In the genomic region with DNA sequence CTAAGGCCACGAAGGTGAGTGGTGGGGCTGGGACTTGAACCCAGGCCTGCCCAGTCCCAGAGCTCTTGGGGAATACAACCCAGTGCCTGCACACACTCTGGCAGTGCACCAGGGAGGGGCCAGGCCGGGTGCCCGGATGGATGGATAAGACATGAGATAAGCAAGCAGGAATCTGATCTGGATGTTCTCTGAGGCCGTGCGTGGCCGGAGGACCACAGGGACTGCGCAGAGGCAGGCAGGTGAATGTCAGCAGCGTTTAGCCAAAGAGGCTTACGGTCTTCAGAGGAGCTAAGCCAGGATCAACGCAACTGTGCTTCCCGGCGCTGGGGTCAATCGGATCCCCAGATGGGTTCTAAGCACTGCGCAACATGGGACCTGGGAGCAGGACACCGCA, we compare ENCODE assay signal across 8 cellular contexts. TPM values are rescaled to one million over a fixed set of nuclear protein-coding genes. Genes with fewer than 3 reads are reported as not detected.
DNase-seq lines count a peak whose midpoint lies in the region; ATAC-seq and TF ChIP-seq lines count a peak whose summit lies in the region.

No MANE protein-coding gene starts in this region.

- TF ChIP-seq CTCF in Panc1 (IDR thresholded peaks at IDR 0.05) (no peak), endothelial cell (IDR thresholded peaks at IDR 0.05; ENCODE audit: unreplicated experiment) (no peak), neural progenitor cell (IDR thresholded peaks at IDR 0.05) (no peak)

- peak overlapping the region; percentile 79 for H3K4me2 ChIP-seq in neural progenitor cell

- no peak for ATAC-seq in Panc1
- ATAC-seq in HG03097 (IDR thresholded peaks at IDR 0.05; ENCODE audit: low FRiP score, unreplicated experiment) = no peak
- ATAC-seq in GM21423 (IDR thresholded peaks at IDR 0.05; ENCODE audit: unreplicated experiment) = no peak

- POLR2A ChIA-PET in Panc1 (lab: Charles Lee) = interaction anchor here (0.6 kb wide), 2 partner anchors 12 to 20 kb away, joined by 6 to 7 read pairs; no protein-coding TSS in a partner anchor

- H3K36me3 Mint-ChIP-seq in endothelial cell (ENCODE audit: low read depth, unreplicated experiment) (peaks cover 9% of the 10 kb centered on the region), neural progenitor cell (peaks cover 4% of the 10 kb centered on the region)

- H3K9me3 ChIP-seq in Panc1 (ENCODE audit: control insufficient read depth, insufficient read depth, low read depth, low read length) = no peaks in the 10 kb centered on the region
- no peaks in the 10 kb centered on the region for H3K9me3 ChIP-seq in neural progenitor cell (ENCODE audit: low read depth)

- intact Hi-C loops in Panc1 (cut with micrococcal nuclease; ENCODE audit: unreplicated experiment) = no loop called here

- H2AFZ ChIP-seq in neural progenitor cell (replicated peaks) = no peak overlapping the region

- H3K27ac ChIP-seq in Panc1 (ENCODE audit: low read length) = peak overlapping the region; percentile 88
- no peak overlapping the region for H3K27ac ChIP-seq in neural progenitor cell

- peaks cover 52% of the 10 kb centered on the region for H3K4me1 ChIP-seq in Panc1 (ENCODE audit: control insufficient read depth, insufficient read depth, low read length)
- peaks cover 4% of the 10 kb centered on the region for H3K4me1 ChIP-seq in neural progenitor cell

- H3K36me3 ChIP-seq in Panc1 (ENCODE audit: control insufficient read depth, insufficient read depth, low read length) (no peaks in the 10 kb centered on the region), neural progenitor cell (no peaks in the 10 kb centered on the region)

- peak overlapping the region; percentile 89 for H3K27ac Mint-ChIP-seq in endothelial cell (ENCODE audit: unreplicated experiment)
- no peak overlapping the region for H3K27ac Mint-ChIP-seq in neural progenitor cell

- no TSS peak for BruUV-seq in Panc1 (replicated peaks; lab: Mats Ljungman, UMichigan)

- peak overlapping the region; percentile 90 for H3K4me3 Mint-ChIP-seq in endothelial cell (ENCODE audit: unreplicated experiment)
- peak overlapping the region; percentile 87 for H3K4me3 Mint-ChIP-seq in neural progenitor cell

- DNase-seq in EL = peak; percentile 75
- DNase-seq in Panc1 (ENCODE audit: low read depth, low spot score) = no peak
- DNase-seq in endothelial cell (ENCODE audit: low spot score) = no peak
- no peak for DNase-seq in neural progenitor cell (ENCODE audit: low spot score)
- DNase-seq in HuH-7 (ENCODE audit: low spot score) = no peak
- no peak for DNase-seq in T-helper 9 cell

- peak overlapping the region; percentile 66 for H3K9ac ChIP-seq in neural progenitor cell

- H3K9me3 Mint-ChIP-seq in endothelial cell (ENCODE audit: unreplicated experiment) = no peaks in the 10 kb centered on the region
- no peaks in the 10 kb centered on the region for H3K9me3 Mint-ChIP-seq in neural progenitor cell

- CTCF ChIA-PET in Panc1 (lab: Charles Lee) = interaction anchor here (1.4 kb wide), 1 partner anchor 15 kb away, joined by 5 read pairs; no protein-coding TSS in a partner anchor

- H3K27me3 ChIP-seq in Panc1 (ENCODE audit: control insufficient read depth, insufficient read depth, low read length) (no peaks in the 10 kb centered on the region), neural progenitor cell (no peaks in the 10 kb centered on the region)

- in situ Hi-C loops in Panc1 (cut with HindIII; ENCODE audit: low pct_unique_long_range_greater_than_20kb, low sequenced_read_pairs) = no loop called here

- H3K27me3 Mint-ChIP-seq in endothelial cell (ENCODE audit: unreplicated experiment) = peaks cover 16% of the 10 kb centered on the region
- H3K27me3 Mint-ChIP-seq in neural progenitor cell (ENCODE audit: insufficient read depth, low read depth) = peaks cover 1% of the 10 kb centered on the region

- peaks cover 58% of the 10 kb centered on the region for H4K20me1 ChIP-seq in neural progenitor cell (ENCODE audit: low read depth)

- H3K4me1 Mint-ChIP-seq in endothelial cell (ENCODE audit: unreplicated experiment) (peaks cover 27% of the 10 kb centered on the region), neural progenitor cell (peaks cover 30% of the 10 kb centered on the region)

- H3K79me2 ChIP-seq in neural progenitor cell (ENCODE audit: low read depth) = peaks cover 61% of the 10 kb centered on the region

- H3K4me3 ChIP-seq in Panc1 (ENCODE audit: low read depth in 2 of 2, low read length in 2 of 2) = peak overlapping the region; percentile 75 to 91
- H3K4me3 ChIP-seq in neural progenitor cell = peak overlapping the region; percentile 73

- peaks cover 9% of the 10 kb centered on the region for H3F3A ChIP-seq in neural progenitor cell (ENCODE audit: low read depth)

RNA-seq across cellular contexts. Expression of a gene that starts 1.5 kb away (rescaled TPM):
- total RNA-seq in Panc1 (2021; ENCODE audit: unreplicated experiment) (132 TPM), endothelial cell (ENCODE audit: unreplicated experiment) (31.2 TPM), neural progenitor cell (ENCODE audit: low replicate concordance) (2.2 and 30.0 TPM in 2 replicates)
- 200 TPM for polyA plus RNA-seq in Panc1 (2012; ENCODE audit: insufficient read length)

RNA-seq across cellular contexts. Expression of a gene that starts 21.5 kb away (rescaled TPM):
- total RNA-seq in Panc1 (2021; ENCODE audit: unreplicated experiment) (81.5 TPM), endothelial cell (ENCODE audit: unreplicated experiment) (40.8 TPM), neural progenitor cell (ENCODE audit: low replicate concordance) (7.0 and 51.8 TPM in 2 replicates)
- 95.0 TPM for polyA plus RNA-seq in Panc1 (2012; ENCODE audit: insufficient read length)

RNA-seq across cellular contexts. Expression of a gene that starts 56.2 kb away (rescaled TPM):
- total RNA-seq in Panc1 (2021; ENCODE audit: unreplicated experiment) (not detected), endothelial cell (ENCODE audit: unreplicated experiment) (not detected), neural progenitor cell (ENCODE audit: low replicate concordance) (0.71 and 1.8 TPM in 2 replicates)
- not detected for polyA plus RNA-seq in Panc1 (2012; ENCODE audit: insufficient read length)
